ENCODE assay signal across 35 cellular contexts in the genomic region with DNA sequence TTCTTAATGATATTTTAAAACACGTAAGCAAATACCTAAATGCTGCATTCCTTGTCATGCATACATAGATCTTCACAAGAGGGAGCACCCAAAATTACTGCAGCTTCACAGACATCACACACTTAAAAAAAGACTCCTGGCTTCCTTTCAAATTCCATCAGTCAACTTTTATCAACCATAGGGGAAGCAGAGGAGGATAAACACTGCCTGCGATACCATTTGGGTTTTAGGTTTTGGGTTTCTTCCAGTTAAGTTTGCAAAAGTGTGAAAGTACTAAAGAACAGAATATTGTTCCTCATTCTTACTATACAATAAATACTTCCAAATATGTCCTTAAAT.
DNase-seq lines count a peak whose midpoint lies in the region; ATAC-seq, FAIRE-seq and TF ChIP-seq lines count a peak whose summit lies in the region.
"Had no signal": no experiment of that assay in that cellular context is flagged by ENCODE, and none has a peak within 500 bp of the region (broad histone marks: within the 10 kb centered on the region; RNA-seq: fewer than 3 reads in every experiment).

No MANE protein-coding gene starts in this region.

- peaks cover 59% of the 10 kb centered on the region for H3K4me1 Mint-ChIP-seq in MCF 10A (ENCODE audit: insufficient read depth, unreplicated experiment)

- H4K20me1 ChIP-seq in smooth muscle cell (ENCODE audit: low read depth): no peaks in the 10 kb centered on the region

- intact Hi-C loops in heart right ventricle (cut with DNase I) (no loop called here), Right ventricle myocardium superior (cut with DNase I) (loop anchor here (10.0 kb wide), 1 partner anchor 162 kb away; no protein-coding TSS in a partner anchor), MCF 10A (cut with micrococcal nuclease) (no loop called here)

- ATAC-seq in heart right ventricle (peak in 1 of 8 donors; percentile 28), Right ventricle myocardium superior (ENCODE audit: poor library complexity) (no peak)
- ATAC-seq: activated CD4-positive, alpha-beta T cell treated with anti-CD3 and anti-CD28 coated beads for 36 hours; effector memory CD8-positive, alpha-beta T cell; esophagus mucosa; left colon; PC-3 had no signal

- H2AFZ ChIP-seq in smooth muscle cell (ENCODE audit: low read depth): peak overlapping the region; percentile 65

- H3K4me3 Mint-ChIP-seq in MCF 10A (ENCODE audit: unreplicated experiment): no peak overlapping the region
- H3K4me3 Mint-ChIP-seq: activated CD4-positive, alpha-beta T cell treated with anti-CD3 and anti-CD28 coated beads for 36 hours; activated naive CD8-positive, alpha-beta T cell; CD4-positive, alpha-beta memory T cell; effector memory CD8-positive, alpha-beta T cell; immature natural killer cell had no signal

- H3K4me2 ChIP-seq in smooth muscle cell: peak overlapping the region; percentile 10

- no TSS peak for BruUV-seq in MCF 10A (replicated peaks; lab: Mats Ljungman, UMichigan)

- POLR2A ChIA-PET in MCF 10A (lab: Yijun Ruan, JAX): interaction anchor here (0.8 to 15.1 kb wide), 9 partner anchors 10 to 184 kb away, joined by 3 to 174 read pairs (median 6); partner anchors contain the start of gene EFNA5

- H3K4me3 ChIP-seq in heart right ventricle (no peak overlapping the region), fibroblast of the aortic adventitia (ENCODE audit: low read depth, low read length) (no peak overlapping the region), smooth muscle cell (no peak overlapping the region)
- H3K4me3 ChIP-seq: MG63, prostate gland, tibial artery had no signal

- H3K79me2 ChIP-seq in smooth muscle cell (ENCODE audit: low read depth): peaks cover 4% of the 10 kb centered on the region

- no peak for FAIRE-seq in H54 (lab: Jason Lieb, UNC)
- FAIRE-seq: bronchial epithelial cell had no signal

- H3K27me3 Mint-ChIP-seq in MCF 10A (ENCODE audit: insufficient read depth, unreplicated experiment): no peaks in the 10 kb centered on the region

- no peaks in the 10 kb centered on the region for H3K9me3 Mint-ChIP-seq in MCF 10A (ENCODE audit: unreplicated experiment)
- H3K9me3 Mint-ChIP-seq: effector memory CD8-positive, alpha-beta T cell; immature natural killer cell had no signal

- H3F3A ChIP-seq in smooth muscle cell (ENCODE audit: low read depth): no peaks in the 10 kb centered on the region

- peaks cover 0 to 44% (median 21%) of the 10 kb centered on the region in 9 donors for H3K4me1 ChIP-seq in heart right ventricle
- H3K4me1 ChIP-seq in smooth muscle cell (ENCODE audit: low read depth): peaks cover 58% of the 10 kb centered on the region
- H3K4me1 ChIP-seq: prostate gland had no signal

- H3K27ac ChIP-seq in heart right ventricle: peak overlapping the region in 7 of 10 donors; percentile 3 to 75 (median 60)
- no peak overlapping the region for H3K27ac ChIP-seq in smooth muscle cell (ENCODE audit: low read depth)
- H3K27ac ChIP-seq: prostate gland had no signal

- no peak overlapping the region for H3K9ac ChIP-seq in smooth muscle cell (ENCODE audit: low read depth)

- H3K27me3 ChIP-seq in heart right ventricle (no peaks in the 10 kb centered on the region), smooth muscle cell (ENCODE audit: low read depth) (no peaks in the 10 kb centered on the region)
- H3K27me3 ChIP-seq: MG63, tibial artery had no signal

- H3K36me3 Mint-ChIP-seq in MCF 10A (ENCODE audit: insufficient read depth, unreplicated experiment): peaks cover 13% of the 10 kb centered on the region
- H3K36me3 Mint-ChIP-seq: activated naive CD8-positive, alpha-beta T cell; CD4-positive, alpha-beta memory T cell; immature natural killer cell had no signal

- DNase-seq in heart right ventricle (no peak), Right ventricle myocardium superior (no peak), amniotic epithelial cell (ENCODE audit: low read depth) (peak; percentile 55), fibroblast of the aortic adventitia (ENCODE audit: low read depth) (peak; percentile 26), smooth muscle cell (lab: John Stamatoyannopoulos, UW; ENCODE audit: unreplicated experiment) (no peak), MCF 10A (ENCODE audit: unreplicated experiment) (no peak), H54 (ENCODE audit: insufficient read length, low spot score) (no peak), DMS114 treated with DMSO at 0.1 percent for 48 hours (lab: John Stamatoyannopoulos, UW; ENCODE audit: unreplicated experiment) (no peak)
- DNase-seq: activated CD4-positive, alpha-beta T cell treated with anti-CD3 and anti-CD28 coated beads for 36 hours; activated CD8-positive, alpha-beta memory T cell treated with anti-CD3 and anti-CD28 coated beads for 24 hours; activated T-cell treated with anti-CD3 and anti-CD28 coated beads for 4 hours; AML-193; CD4-positive, alpha-beta memory T cell; cortex of kidney; effector memory CD8-positive, alpha-beta T cell; foreskin melanocyte; GOT3; immature natural killer cell; KG1; left colon; mesenchymal stem cell; MG63; NCI-H1105 treated with DMSO at 0.1 percent for 48 hours; NCI-H187 treated with DMSO at 0.1 percent for 48 hours; NCI-H2171 treated with DMSO at 0.1 percent for 48 hours; NCI-H524; NK-92 treated with Interleukin-12 subunit alpha and Interleukin-12 subunit beta, amount 100 ng/mL, for 24 hours; PC-3; stimulated activated CD4-positive, alpha-beta T cell treated with anti-CD3 and anti-CD28 coated beads, Interleukin-4, amount 100 ng/mL, for 24 hours; T-helper 2 cell; tibial artery had no signal

- CTCF ChIA-PET in MCF 10A (lab: Yijun Ruan, JAX): interaction anchor here (1.2 to 1.9 kb wide), 5 partner anchors 11 to 185 kb away, joined by 3 to 7 read pairs (median 5); no protein-coding TSS in a partner anchor

- no peak for TF ChIP-seq POLR2A in H54 (IDR thresholded peaks at IDR 0.05; ENCODE audit: low read depth, low read length)

- H3K9me3 ChIP-seq in heart right ventricle: no peaks in the 10 kb centered on the region
- H3K9me3 ChIP-seq in smooth muscle cell (replicated peaks; ENCODE audit: low read depth): no peaks in the 10 kb centered on the region
- H3K9me3 ChIP-seq: MG63, prostate gland, tibial artery had no signal

- TF ChIP-seq CTCF in heart right ventricle (IDR thresholded peaks at IDR 0.05) (no peak), fibroblast of the aortic adventitia (IDR thresholded peaks at IDR 0.05; ENCODE audit: insufficient read depth, low read length) (no peak), smooth muscle cell (IDR thresholded peaks at IDR 0.05; ENCODE audit: borderline replicate concordance, insufficient read depth, poor library complexity, severe bottlenecking) (no peak), MCF 10A (IDR thresholded peaks at IDR 0.05; ENCODE audit: unreplicated experiment) (no peak)

- 25 to 30% methylated on average over 2 of the region's 2 CpGs for WGBS in heart right ventricle, 2 donors
- WGBS in smooth muscle cell (ENCODE audit: low lambda C conversion rate): 57% methylated on average over 2 of the region's 2 CpGs

- no peaks in the 10 kb centered on the region for H3K36me3 ChIP-seq in heart right ventricle
- H3K36me3 ChIP-seq in smooth muscle cell (ENCODE audit: low read depth): no peaks in the 10 kb centered on the region
- H3K36me3 ChIP-seq: MG63, prostate gland, tibial artery had no signal

- H3K27ac Mint-ChIP-seq in MCF 10A (ENCODE audit: low read depth, unreplicated experiment): no peak overlapping the region
- H3K27ac Mint-ChIP-seq: activated CD4-positive, alpha-beta T cell treated with anti-CD3 and anti-CD28 coated beads for 36 hours; activated naive CD8-positive, alpha-beta T cell; CD4-positive, alpha-beta memory T cell; effector memory CD8-positive, alpha-beta T cell; immature natural killer cell had no signal

Comparison
In these comparisons a context has a peak if more than half of its experiments do, and no peak if none do; other contexts are left out.
1. DNase-seq: peak in amniotic epithelial cell (single experiment) and fibroblast of the aortic adventitia (single experiment); none in heart right ventricle (0 of 2), Right ventricle myocardium superior (single experiment), smooth muscle cell (single experiment), MCF 10A (single experiment), H54 (single experiment) and DMS114 treated with DMSO at 0.1 percent for 48 hours (single experiment).